ENCODE assay signal across 29 cellular contexts in the genomic region with DNA sequence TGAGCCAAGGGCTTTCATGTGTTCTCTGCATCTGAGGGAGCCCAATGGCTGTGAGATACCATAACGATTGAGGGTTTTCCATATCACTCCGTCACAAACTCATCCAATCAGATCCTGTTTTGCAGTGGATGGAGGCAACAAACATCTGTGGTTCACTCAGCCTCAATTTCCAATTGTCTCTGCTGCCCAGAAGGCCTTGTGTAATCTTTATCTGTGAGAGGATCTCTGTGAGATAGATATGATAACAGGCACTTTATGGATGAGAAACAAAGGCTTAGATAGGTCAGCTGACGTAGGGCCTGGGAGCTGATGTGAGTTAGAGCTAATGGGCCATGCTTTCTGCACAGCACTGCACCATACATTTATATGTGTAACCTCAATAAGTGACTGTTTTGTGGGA. TPM values are rescaled to one million over a fixed set of nuclear protein-coding genes. Genes with fewer than 3 reads are reported as not detected.
"Had no signal": no experiment of that assay in that cellular context is flagged by ENCODE, and none has a peak within 500 bp of the region (broad histone marks: within the 10 kb centered on the region; RNA-seq: fewer than 3 reads in every experiment).

No MANE protein-coding gene starts in this region.

- H3K4me1 ChIP-seq: breast epithelium, colonic mucosa, foreskin keratinocyte had no signal

- H3K27ac ChIP-seq: ascending aorta, breast epithelium, cardiac muscle cell, colonic mucosa, esophagus muscularis mucosa, foreskin keratinocyte, gastrocnemius medialis, heart left ventricle had no signal

- H3K27me3 ChIP-seq: ascending aorta, breast epithelium, cardiac muscle cell, colonic mucosa, esophagus muscularis mucosa, foreskin keratinocyte, gastrocnemius medialis had no signal

- H3K36me3 ChIP-seq: ascending aorta, breast epithelium, colonic mucosa had no signal

- DNase-seq: activated CD4-positive, alpha-beta memory T cell treated with anti-CD3 and anti-CD28 coated beads, Interleukin-2, amount 10 ng/mL, durations not matched to agents 7 days and 5 days; activated CD4-positive, alpha-beta T cell treated with anti-CD3 and anti-CD28 coated beads for 1 hour; activated CD4-positive, alpha-beta T cell treated with anti-CD3 and anti-CD28 coated beads for 4 hours; activated CD4-positive, alpha-beta T cell treated with anti-CD3 and anti-CD28 coated beads, Interleukin-2, amount 10 ng/mL, durations not matched to agents 7 days and 5 days; activated CD4-positive, alpha-beta T cell treated with anti-CD3 and anti-CD28 coated beads, Interleukin-2, amount 50 U/mL, for 4 hours; activated CD8-positive, alpha-beta memory T cell treated with anti-CD3 and anti-CD28 coated beads, Interleukin-2, amount 50 U/mL, for 48 hours; activated gamma-delta T cell; activated naive CD4-positive, alpha-beta T cell; activated naive CD4-positive, alpha-beta T cell treated with anti-CD3 and anti-CD28 coated beads, Interleukin-2, amount 10 ng/mL, durations not matched to agents 7 days and 5 days; activated naive CD8-positive, alpha-beta T cell treated with anti-CD3 and anti-CD28 coated beads, Interleukin-2, amount 10 ng/mL, durations not matched to agents 7 days and 5 days; activated T-cell treated with anti-CD3 and anti-CD28 coated beads for 4 hours; activated T-cell treated with anti-CD3 and anti-CD28 coated beads, Interleukin-2, amount 50 U/mL, for 24 hours; activated T-cell treated with anti-CD3 and anti-CD28 coated beads, Interleukin-2, amount 50 U/mL, for 72 hours; central memory CD4-positive, alpha-beta T cell; cerebellar nuclear complex; colonic mucosa; effector CD8-positive, alpha-beta T cell; endodermal cell; foreskin keratinocyte; gastrocnemius medialis; glutamatergic neuron; heart left ventricle; T-helper 2 cell had no signal

- ATAC-seq: activated naive CD4-positive, alpha-beta T cell treated with anti-CD3 and anti-CD28 coated beads, Interleukin-2, amount 50 U/mL, for 72 hours; activated T-cell treated with anti-CD3 and anti-CD28 coated beads, Interleukin-2, amount 50 U/mL, for 72 hours; foreskin keratinocyte; gastrocnemius medialis; heart left ventricle; WTC11 had no signal

- H3K9me3 ChIP-seq: ascending aorta, breast epithelium, colonic mucosa, esophagus muscularis mucosa, gastrocnemius medialis, heart left ventricle had no signal

- H3K4me3 ChIP-seq: ascending aorta, breast epithelium, cardiac muscle cell, colonic mucosa, esophagus muscularis mucosa, gastrocnemius medialis, heart left ventricle had no signal

RNA-seq across cellular contexts. Expression of gene MTARC1, which starts 3.3 kb away (rescaled TPM):
- total RNA-seq: activated CD4-positive, alpha-beta memory T cell treated with anti-CD3 and anti-CD28 coated beads, Interleukin-2, amount 10 ng/mL, durations not matched to agents 7 days and 5 days; activated CD4-positive, alpha-beta T cell treated with anti-CD3 and anti-CD28 coated beads, Interleukin-2, amount 10 ng/mL, durations not matched to agents 7 days and 5 days; activated naive CD4-positive, alpha-beta T cell treated with anti-CD3 and anti-CD28 coated beads, Interleukin-2, amount 50 U/mL, for 72 hours; activated naive CD8-positive, alpha-beta T cell treated with anti-CD3 and anti-CD28 coated beads, Interleukin-2, amount 10 ng/mL, durations not matched to agents 7 days and 5 days; activated T-cell treated with anti-CD3 and anti-CD28 coated beads, Interleukin-2, amount 50 U/mL, for 72 hours had no signal

RNA-seq across cellular contexts. Expression of gene MTARC2, which starts 35.3 kb away (rescaled TPM):
- total RNA-seq: activated CD4-positive, alpha-beta memory T cell treated with anti-CD3 and anti-CD28 coated beads, Interleukin-2, amount 10 ng/mL, durations not matched to agents 7 days and 5 days; activated CD4-positive, alpha-beta T cell treated with anti-CD3 and anti-CD28 coated beads, Interleukin-2, amount 10 ng/mL, durations not matched to agents 7 days and 5 days; activated naive CD4-positive, alpha-beta T cell treated with anti-CD3 and anti-CD28 coated beads, Interleukin-2, amount 50 U/mL, for 72 hours; activated naive CD8-positive, alpha-beta T cell treated with anti-CD3 and anti-CD28 coated beads, Interleukin-2, amount 10 ng/mL, durations not matched to agents 7 days and 5 days; activated T-cell treated with anti-CD3 and anti-CD28 coated beads, Interleukin-2, amount 50 U/mL, for 72 hours had no signal
